1 cellular context compared by ENCODE assay signal in genomic region chrX:153984351-153985178, GRCh38.
TF ChIP-seq lines count a peak whose summit lies in the region.

No MANE protein-coding gene starts in this region.

TF ChIP-seq in IMR-90, 13 proteins besides CTCF, POLR2A, EP300 and RAD21:
- TF ChIP-seq MAFK (IDR thresholded peaks at IDR 0.05; ENCODE audit: low read depth, low read length) (no peak), NFE2L2 (IDR thresholded peaks at IDR 0.05; ENCODE audit: low read depth, low read length) (no peak)
TF ChIP-seq in IMR-90: peak in this region for 0.
